18 cellular contexts compared by ENCODE assay signal in genomic region chr1:1793481-1794244, GRCh38. TPM values are rescaled to one million over a fixed set of nuclear protein-coding genes. Genes with fewer than 3 reads are reported as not detected.
DNase-seq lines count a peak whose midpoint lies in the region; ATAC-seq and TF ChIP-seq lines count a peak whose summit lies in the region.
"Had no signal": no experiment of that assay in that cellular context is flagged by ENCODE, and none has a peak within 500 bp of the region (broad histone marks: within the 10 kb centered on the region; RNA-seq: fewer than 3 reads in every experiment).

No MANE protein-coding gene starts in this region.

- H3K36me3 Mint-ChIP-seq in activated CD4-positive, alpha-beta T cell treated with anti-CD3 and anti-CD28 coated beads for 36 hours (ENCODE audit: low read depth) = peaks cover 46% of the 10 kb centered on the region
- peaks cover 73% of the 10 kb centered on the region for H3K36me3 Mint-ChIP-seq in WTC11
- H3K36me3 Mint-ChIP-seq in effector memory CD8-positive, alpha-beta T cell (ENCODE audit: insufficient read depth) = peaks cover 91% of the 10 kb centered on the region
- peaks cover 52% of the 10 kb centered on the region for H3K36me3 Mint-ChIP-seq in osteocyte (ENCODE audit: unreplicated experiment)

- H3K27me3 Mint-ChIP-seq in activated CD4-positive, alpha-beta T cell treated with anti-CD3 and anti-CD28 coated beads for 36 hours = no peaks in the 10 kb centered on the region
- no peaks in the 10 kb centered on the region for H3K27me3 Mint-ChIP-seq in WTC11 (ENCODE audit: low read depth)
- no peaks in the 10 kb centered on the region for H3K27me3 Mint-ChIP-seq in effector memory CD8-positive, alpha-beta T cell
- H3K27me3 Mint-ChIP-seq in osteocyte (ENCODE audit: unreplicated experiment) = no peaks in the 10 kb centered on the region
- H3K27me3 Mint-ChIP-seq: brain had no signal

- H3K4me3 Mint-ChIP-seq in activated CD4-positive, alpha-beta T cell treated with anti-CD3 and anti-CD28 coated beads for 36 hours = no peak overlapping the region
- no peak overlapping the region for H3K4me3 Mint-ChIP-seq in WTC11
- H3K4me3 Mint-ChIP-seq in effector memory CD8-positive, alpha-beta T cell = no peak overlapping the region
- no peak overlapping the region for H3K4me3 Mint-ChIP-seq in osteocyte (ENCODE audit: unreplicated experiment)
- H3K4me3 Mint-ChIP-seq: brain had no signal

- peaks cover 6 to 99% of the 10 kb centered on the region in 2 donors for H3K36me3 ChIP-seq in psoas muscle (ENCODE audit: insufficient read depth in 1 of 2, low read depth in 1 of 2)

- DNase-seq in activated CD4-positive, alpha-beta T cell treated with anti-CD3 and anti-CD28 coated beads for 36 hours = no peak
- no peak for DNase-seq in activated CD4-positive, alpha-beta T cell treated with anti-CD3 and anti-CD28 coated beads for 1 hour
- DNase-seq in WTC11 (ENCODE audit: low spot score) (no peak), osteocyte (ENCODE audit: extremely low spot score, unreplicated experiment) (no peak), psoas muscle (no peak), AG08396 (ENCODE audit: low spot score) (no peak), NCI-H526 treated with DMSO at 0.1 percent for 48 hours (lab: John Stamatoyannopoulos, UW) (no peak)
- DNase-seq in effector memory CD8-positive, alpha-beta T cell = no peak
- DNase-seq: activated effector memory CD4-positive, alpha-beta T cell treated with anti-CD3 and anti-CD28 coated beads, Interleukin-2, amount 50 U/mL, for 16 hours; dermis blood vessel endothelial cell; esophagus squamous epithelium; NCI-H2171; NCI-H82; stimulated activated CD4-positive, alpha-beta T cell treated with anti-CD3 and anti-CD28 coated beads, Interleukin-12 subunit alpha, Interleukin-12 subunit beta, amount 100 ng/mL, for 4 hours; stimulated activated naive CD4-positive, alpha-beta T cell; transverse colon had no signal

- no peaks in the 10 kb centered on the region for H3K9me3 Mint-ChIP-seq in activated CD4-positive, alpha-beta T cell treated with anti-CD3 and anti-CD28 coated beads for 36 hours (ENCODE audit: low read depth)
- H3K9me3 Mint-ChIP-seq in WTC11 (no peaks in the 10 kb centered on the region), osteocyte (ENCODE audit: unreplicated experiment) (no peaks in the 10 kb centered on the region)
- no peaks in the 10 kb centered on the region for H3K9me3 Mint-ChIP-seq in effector memory CD8-positive, alpha-beta T cell
- H3K9me3 Mint-ChIP-seq: brain had no signal

- no peak for ATAC-seq in activated CD4-positive, alpha-beta T cell treated with anti-CD3 and anti-CD28 coated beads for 36 hours
- ATAC-seq in WTC11 (no peak), psoas muscle (no peak)
- ATAC-seq in effector memory CD8-positive, alpha-beta T cell (replicated peaks) = no peak

- no peaks in the 10 kb centered on the region for H3K27me3 ChIP-seq in psoas muscle (ENCODE audit: insufficient read depth in 3 of 3, low read length in 2 of 3)
- H3K27me3 ChIP-seq: esophagus squamous epithelium, transverse colon had no signal

- H3K27ac ChIP-seq in psoas muscle = no peak overlapping the region
- H3K27ac ChIP-seq: esophagus squamous epithelium, transverse colon had no signal

- H3K4me3 ChIP-seq in psoas muscle = no peak overlapping the region
- H3K4me3 ChIP-seq: esophagus squamous epithelium, lung, transverse colon had no signal

- peak overlapping the region; percentile 76 for H3K27ac Mint-ChIP-seq in activated CD4-positive, alpha-beta T cell treated with anti-CD3 and anti-CD28 coated beads for 36 hours
- H3K27ac Mint-ChIP-seq in WTC11 (peak overlapping the region; percentile 83), osteocyte (ENCODE audit: unreplicated experiment) (peak overlapping the region; percentile 45)
- peak overlapping the region; percentile 56 to 79 for H3K27ac Mint-ChIP-seq in effector memory CD8-positive, alpha-beta T cell

- H3K4me1 Mint-ChIP-seq in activated CD4-positive, alpha-beta T cell treated with anti-CD3 and anti-CD28 coated beads for 36 hours = peaks cover 4% of the 10 kb centered on the region
- 0 out of 2 replicates have a peak, but pooled peaks cover 2% of the 10 kb centered on the region for H3K4me1 Mint-ChIP-seq in WTC11
- H3K4me1 Mint-ChIP-seq in effector memory CD8-positive, alpha-beta T cell (ENCODE audit: low read depth in 2 of 2) = peaks cover 16 to 24% of the 10 kb centered on the region in 2 donors
- peaks cover 1% of the 10 kb centered on the region for H3K4me1 Mint-ChIP-seq in osteocyte (ENCODE audit: unreplicated experiment)
- H3K4me1 Mint-ChIP-seq: brain had no signal

- peaks cover 3% of the 10 kb centered on the region for H3K4me1 ChIP-seq in psoas muscle
- H3K4me1 ChIP-seq: transverse colon had no signal

- no peaks in the 10 kb centered on the region for H3K9me3 ChIP-seq in psoas muscle
- H3K9me3 ChIP-seq: esophagus squamous epithelium, transverse colon had no signal

- intact Hi-C loops in activated CD4-positive, alpha-beta T cell treated with anti-CD3 and anti-CD28 coated beads for 36 hours (cut with DNase I, micrococcal nuclease) = no loop called here
- intact Hi-C loops in psoas muscle (cut with DNase I) = no loop called here

- CTCF ChIA-PET in activated CD4-positive, alpha-beta T cell treated with anti-CD3 and anti-CD28 coated beads for 36 hours (lab: Charles Lee) = no interaction called here
- CTCF ChIA-PET in WTC11 (lab: Charles Lee) = no interaction called here

- TF ChIP-seq CTCF in WTC11 (IDR thresholded peaks at IDR 0.05) (no peak), osteocyte (IDR thresholded peaks at IDR 0.05) (no peak), psoas muscle (IDR thresholded peaks at IDR 0.05) (no peak)

- 89 to 93% (median 92%) methylated on average over 17 of the region's 17 CpGs for WGBS in psoas muscle, 3 donors

- POLR2A ChIA-PET in activated CD4-positive, alpha-beta T cell treated with anti-CD3 and anti-CD28 coated beads for 36 hours (lab: Charles Lee) = no interaction called here
- POLR2A ChIA-PET in WTC11 (lab: Charles Lee) = interaction anchor here (0.6 kb wide), 1 partner anchor 790 kb away, joined by 3 read pairs; no protein-coding TSS in a partner anchor

TF ChIP-seq in WTC11, 78 proteins besides CTCF, POLR2A, EP300 and RAD21 (continues in another document):
- TF ChIP-seq USF1 (CRISPR knock-in tag; IDR thresholded peaks at IDR 0.05) (no peak), E2F4 (CRISPR knock-in tag; IDR thresholded peaks at IDR 0.05; ENCODE audit: borderline replicate concordance, low read depth) (no peak), CREB1 (CRISPR knock-in tag; IDR thresholded peaks at IDR 0.05) (no peak), ZMAT4 (CRISPR knock-in tag; IDR thresholded peaks at IDR 0.05) (no peak), ZNF263 (CRISPR knock-in tag; IDR thresholded peaks at IDR 0.05; ENCODE audit: low read depth) (no peak), NR1H2 (CRISPR knock-in tag; IDR thresholded peaks at IDR 0.05) (no peak), AR (CRISPR knock-in tag; IDR thresholded peaks at IDR 0.05) (no peak)

RNA-seq across cellular contexts. Expression of gene NADK, which starts 15.4 kb away (rescaled TPM):
- 10 to 100 TPM; 53.1 to 56.2 TPM for total RNA-seq in activated CD4-positive, alpha-beta T cell treated with anti-CD3 and anti-CD28 coated beads for 36 hours
- total RNA-seq in WTC11 (2021) (106 to 124 TPM (median 119 TPM) in 3 replicates), osteocyte (75.2 and 84.3 TPM in 2 replicates), psoas muscle (10 to 100 TPM; 19.1 to 37.7 (median 28.7) TPM)
- polyA plus RNA-seq in psoas muscle = 10 to 100 TPM; 14.5 to 25.1 (median 22.5) TPM
